8 cellular contexts compared by ENCODE assay signal in genomic region chr20:17568972-17569471, GRCh38. TPM values are rescaled to one million over a fixed set of nuclear protein-coding genes. Genes with fewer than 3 reads are reported as not detected.
DNase-seq lines count a peak whose midpoint lies in the region; ATAC-seq, FAIRE-seq and TF ChIP-seq lines count a peak whose summit lies in the region.

No MANE protein-coding gene starts in this region.

- no peak for ATAC-seq in HG02642 (IDR thresholded peaks at IDR 0.05; ENCODE audit: poor library complexity, unreplicated experiment)

- intact Hi-C loops in posterior cingulate gyrus (cut with DNase I), result loop anchor here (1.0 kb wide), 1 partner anchor 114 kb away; no protein-coding TSS in a partner anchor

- peak; percentile 2 for TF ChIP-seq CTCF in brain microvascular endothelial cell (IDR thresholded peaks at IDR 0.05; ENCODE audit: low read depth, low read length, missing control alignments)

- H3K27me3 ChIP-seq in H7 (ENCODE audit: control insufficient read depth, insufficient read depth, low read length), result no peaks in the 10 kb centered on the region
- no peaks in the 10 kb centered on the region for H3K27me3 ChIP-seq in brain microvascular endothelial cell (replicated peaks)

- no peaks in the 10 kb centered on the region for H3K36me3 ChIP-seq in H7 (replicated peaks; ENCODE audit: control insufficient read depth, insufficient read depth, low read length)
- H3K36me3 ChIP-seq in brain microvascular endothelial cell (replicated peaks), result peaks cover 5% of the 10 kb centered on the region

- H3K4me3 ChIP-seq in H7 (ENCODE audit: insufficient read depth, low read depth, low read length), result peak overlapping the region; percentile 96
- H3K4me3 ChIP-seq in brain microvascular endothelial cell (ENCODE audit: low read depth, low read length), result peak overlapping the region; percentile 88

- FAIRE-seq in RCC 7860 (lab: Jason Lieb, UNC), result peak; percentile 4

- in situ Hi-C loops in brain microvascular endothelial cell (cut with HindIII; ENCODE audit: low pct_ligation_motif_present, low sequenced_read_pairs), result no loop called here

- DNase-seq in AG20443 (ENCODE audit: low spot score) (peak; percentile 91), H7 (no peak), RCC 7860 (ENCODE audit: low spot score) (peak; percentile 91), brain microvascular endothelial cell (peak; percentile 97), hepatic stellate cell (ENCODE audit: low spot score) (peak; percentile 91), posterior cingulate gyrus (peak; percentile 16 to 90 (median 45)), cortex of kidney (lab: John Stamatoyannopoulos, UW) (no peak)

- peak overlapping the region; percentile 99 for H3K27ac ChIP-seq in brain microvascular endothelial cell

RNA-seq across cellular contexts. Expression of gene DSTN, which starts 0.9 kb away (rescaled TPM):
- 112 and 126 TPM in 2 replicates for total RNA-seq in H7 (2014; rRNA removed; shearing (Covaris generic))

RNA-seq across cellular contexts. Expression of gene BFSP1, which starts 37.8 kb away (rescaled TPM):
- total RNA-seq in H7 (2014; rRNA removed; shearing (Covaris generic)), result 3.1 and 5.0 TPM in 2 replicates

Comparison
In these comparisons a context has a peak if more than half of its experiments do, and no peak if none do; other contexts are left out.
1. DNase-seq: peak in AG20443 (single experiment), RCC 7860 (single experiment), brain microvascular endothelial cell (single experiment), hepatic stellate cell (single experiment) and posterior cingulate gyrus (10 of 10); none in H7 (single experiment) and cortex of kidney (single experiment).